ENCODE assay signal across 20 cellular contexts in the genomic region with DNA sequence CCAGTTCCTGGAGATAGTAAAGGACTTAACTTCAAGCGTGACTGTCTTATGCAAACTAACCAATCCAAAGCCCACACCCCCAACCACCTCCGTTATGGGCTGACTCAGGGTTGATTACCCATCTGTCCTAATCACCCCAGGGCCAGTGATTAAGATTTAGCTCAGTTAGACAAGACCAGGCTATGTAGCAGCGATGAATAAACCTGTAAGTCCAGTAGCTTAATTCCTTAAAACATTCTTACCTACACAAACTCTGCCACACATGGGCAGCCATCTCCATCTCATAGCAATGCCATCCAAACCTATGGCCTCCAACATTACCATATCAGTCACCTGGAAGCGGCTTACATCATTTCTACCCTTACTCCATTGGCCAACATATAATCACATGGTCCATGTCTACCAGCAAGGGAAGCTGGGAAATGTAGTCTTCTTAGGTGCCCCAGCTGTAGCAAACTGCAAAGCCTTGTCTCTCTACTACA.
DNase-seq lines count a peak whose midpoint lies in the region; TF ChIP-seq lines count a peak whose summit lies in the region.
"Had no signal": no experiment of that assay in that cellular context is flagged by ENCODE, and none has a peak within 500 bp of the region (broad histone marks: within the 10 kb centered on the region; RNA-seq: fewer than 3 reads in every experiment).

No MANE protein-coding gene starts in this region.

- TF ChIP-seq CTCF in epithelial cell of esophagus (IDR thresholded peaks at IDR 0.05; ENCODE audit: insufficient read depth, low read depth, low read length, missing control alignments) (no peak), neural progenitor cell (IDR thresholded peaks at IDR 0.05) (no peak)

- H3K36me3 Mint-ChIP-seq in neural progenitor cell = peaks cover 2% of the 10 kb centered on the region
- H3K36me3 Mint-ChIP-seq: IgD-negative memory B cell had no signal

- H3K9me3 Mint-ChIP-seq in neural progenitor cell = peaks cover 19% of the 10 kb centered on the region

- H3K9ac ChIP-seq in neural progenitor cell = no peak overlapping the region

- H4K20me1 ChIP-seq in neural progenitor cell (ENCODE audit: low read depth) = no peaks in the 10 kb centered on the region

- H3K4me3 ChIP-seq in epithelial cell of esophagus (ENCODE audit: low read length) = no peak overlapping the region
- H3K4me3 ChIP-seq in neural progenitor cell = no peak overlapping the region
- H3K4me3 ChIP-seq: gastroesophageal sphincter, skin epidermis, tibial nerve had no signal

- DNase-seq in NCI-H2029 (lab: John Stamatoyannopoulos, UW) = peak; percentile 53
- DNase-seq in NCI-H2029 treated with DMSO at 0.1 percent for 48 hours (lab: John Stamatoyannopoulos, UW) = no peak
- peak; percentile 64 for DNase-seq in NCI-H69 (lab: John Stamatoyannopoulos, UW)
- DNase-seq in epithelial cell of esophagus (ENCODE audit: low read depth) = peak; percentile 95
- peak; percentile 55 for DNase-seq in neural progenitor cell (ENCODE audit: low spot score)
- DNase-seq in stimulated activated CD4-positive, alpha-beta T cell treated with anti-CD3 and anti-CD28 coated beads, Interleukin-2, amount 100 ng/mL, for 24 hours = no peak
- no peak for DNase-seq in COLO829 (ENCODE audit: low spot score)
- DNase-seq in mucosa of gallbladder (ENCODE audit: low spot score) = no peak
- DNase-seq: 8988T, amygdala, kidney glomerular epithelial cell, NCI-H1417, NCI-H345, OCI-M1 had no signal

- H3K79me2 ChIP-seq in neural progenitor cell (ENCODE audit: low read depth) = no peaks in the 10 kb centered on the region

- H3K36me3 ChIP-seq in neural progenitor cell = no peaks in the 10 kb centered on the region
- H3K36me3 ChIP-seq: gastroesophageal sphincter, tibial nerve had no signal

- H3K27me3 Mint-ChIP-seq in neural progenitor cell (ENCODE audit: insufficient read depth, low read depth) = peaks cover 5% of the 10 kb centered on the region

- peak overlapping the region; percentile 19 for H3K4me3 Mint-ChIP-seq in neural progenitor cell

- H3F3A ChIP-seq in neural progenitor cell (ENCODE audit: low read depth) = no peaks in the 10 kb centered on the region

- H3K27ac Mint-ChIP-seq in neural progenitor cell = no peak overlapping the region
- H3K27ac Mint-ChIP-seq: activated T-helper 2 cell treated with anti-CD3 and anti-CD28 coated beads, Interferon-gamma antibody, Interleukin-2, Interleukin-4, amounts not matched to agents 10 μg/mL and 5 μg/mL and 100 μg/mL, durations not matched to agents 14 hours and 24 hours and 36 hours; IgD-negative memory B cell had no signal

- H3K4me1 ChIP-seq in neural progenitor cell = peaks cover 11% of the 10 kb centered on the region
- H3K4me1 ChIP-seq: gastroesophageal sphincter, tibial nerve had no signal

- H3K4me1 Mint-ChIP-seq in neural progenitor cell = peaks cover 36% of the 10 kb centered on the region
- H3K4me1 Mint-ChIP-seq: IgD-negative memory B cell had no signal

- H3K27me3 ChIP-seq in neural progenitor cell = no peaks in the 10 kb centered on the region
- H3K27me3 ChIP-seq: tibial nerve had no signal

- no peak overlapping the region for H3K4me2 ChIP-seq in neural progenitor cell

- H3K9me3 ChIP-seq in neural progenitor cell (ENCODE audit: low read depth) = no peaks in the 10 kb centered on the region

- no peak overlapping the region for H3K27ac ChIP-seq in neural progenitor cell
- H3K27ac ChIP-seq: gastroesophageal sphincter, skin epidermis, tibial nerve, VCaP had no signal

- no peak overlapping the region for H2AFZ ChIP-seq in neural progenitor cell (replicated peaks)

Comparison
In these comparisons a context has a peak if more than half of its experiments do, and no peak if none do; other contexts are left out.
1. DNase-seq: peak in NCI-H2029 (single experiment), NCI-H69 (single experiment), epithelial cell of esophagus (single experiment) and neural progenitor cell (single experiment); none in NCI-H2029 treated with DMSO at 0.1 percent for 48 hours (single experiment), stimulated activated CD4-positive, alpha-beta T cell treated with anti-CD3 and anti-CD28 coated beads, Interleukin-2, amount 100 ng/mL, for 24 hours (0 of 2), COLO829 (single experiment) and mucosa of gallbladder (single experiment).